ENCODE assay signal across 38 cellular contexts in genomic region chr3:117303446-117303845, GRCh38.
"Had no signal": no experiment of that assay in that cellular context is flagged by ENCODE, and none has a peak within 500 bp of the region (broad histone marks: within the 10 kb centered on the region; RNA-seq: fewer than 3 reads in every experiment).

No MANE protein-coding gene starts in this region.

- ATAC-seq: activated CD8-positive, alpha-beta T cell treated with anti-CD3 and anti-CD28 coated beads for 36 hours; activated naive CD8-positive, alpha-beta T cell treated with anti-CD3 and anti-CD28 coated beads, Interleukin-2, amount 50 U/mL, for 24 hours; activated T-cell treated with anti-CD3 and anti-CD28 coated beads, Interleukin-2, amount 50 U/mL, for 4 hours; activated T-helper 17 cell treated with anti-CD3 and anti-CD28 coated beads, Interleukin-2, amount 50 U/mL, for 72 hours; body of pancreas; left cardiac atrium; naive thymus-derived CD8-positive, alpha-beta T cell; sciatic nerve; stimulated activated memory B cell treated with anti-CD40 and anti-IgM and Interleukin-4, amounts not matched to agents 10 μg/mL and 1 μg/mL and 100 μg/mL, for 72 hours; upper lobe of right lung; WTC11 had no signal

- H3K36me3 Mint-ChIP-seq: activated naive CD4-positive, alpha-beta T cell treated with anti-CD3 and anti-CD28 coated beads, Interleukin-2, amount 50 U/mL, for 24 hours; mesothelial cell of epicardium; naive thymus-derived CD8-positive, alpha-beta T cell; stimulated activated memory B cell treated with anti-CD40 and anti-IgM and Interleukin-4, amounts not matched to agents 10 μg/mL and 1 μg/mL and 100 μg/mL, for 72 hours; WTC11 had no signal

- H3K4me3 ChIP-seq: body of pancreas, cardiac muscle cell, colonic mucosa, pancreas, prostate gland, skin epidermis, stomach, suprapubic skin, tibial artery, upper lobe of right lung had no signal

- H3K9me3 ChIP-seq: body of pancreas, colonic mucosa, pancreas, prostate gland, stomach, suprapubic skin, tibial artery, upper lobe of right lung had no signal

- H3K9me3 Mint-ChIP-seq: activated CD4-positive, alpha-beta T cell treated with anti-CD3 and anti-CD28 coated beads, Interleukin-2, amount 10 ng/mL, durations not matched to agents 7 days and 5 days; activated naive CD4-positive, alpha-beta T cell treated with anti-CD3 and anti-CD28 coated beads, Interleukin-2, amount 50 U/mL, for 24 hours; mesothelial cell of epicardium; neural crest cell; WTC11 had no signal

- DNase-seq: activated CD4-positive, alpha-beta T cell treated with anti-CD3 and anti-CD28 coated beads for 1 hour; activated CD4-positive, alpha-beta T cell treated with anti-CD3 and anti-CD28 coated beads, Interleukin-2, amount 10 ng/mL, durations not matched to agents 7 days and 5 days; activated CD8-positive, alpha-beta T cell treated with anti-CD3 and anti-CD28 coated beads for 36 hours; activated gamma-delta T cell treated with Interleukin-2 at 50 U/mL for 16 hours; activated naive CD8-positive, alpha-beta T cell treated with anti-CD3 and anti-CD28 coated beads, Interleukin-2, amount 50 U/mL, for 24 hours; activated T-cell treated with anti-CD3 and anti-CD28 coated beads, Interleukin-2, amount 50 U/mL, for 4 hours; amygdala; body of pancreas; cerebellar nuclear complex; colonic mucosa; effector CD8-positive, alpha-beta T cell; head of caudate nucleus; hippocampal formation; left cardiac atrium; naive thymus-derived CD8-positive, alpha-beta T cell; nucleus accumbens; pancreas; retina; stimulated activated CD4-positive, alpha-beta T cell treated with anti-CD3 and anti-CD28 coated beads, Interleukin-1b, Interleukin-23, amount 100 ng/mL, for 48 hours; stimulated activated CD4-positive, alpha-beta T cell treated with anti-CD3 and anti-CD28 coated beads, Interleukin-4, amount 100 ng/mL, for 4 hours; stimulated activated CD8-positive, alpha-beta memory T cell treated with anti-CD3 and anti-CD28 coated beads, Interleukin-4, amount 100 ng/mL, for 48 hours; stomach; T1000; tibial artery; upper lobe of right lung had no signal

- H3K27me3 ChIP-seq: body of pancreas, cardiac muscle cell, colonic mucosa, pancreas, stomach, suprapubic skin, tibial artery, upper lobe of right lung had no signal

- H3K4me3 Mint-ChIP-seq: activated CD4-positive, alpha-beta T cell treated with anti-CD3 and anti-CD28 coated beads, Interleukin-2, amount 10 ng/mL, durations not matched to agents 7 days and 5 days; activated CD8-positive, alpha-beta T cell treated with anti-CD3 and anti-CD28 coated beads for 36 hours; activated naive CD4-positive, alpha-beta T cell treated with anti-CD3 and anti-CD28 coated beads, Interleukin-2, amount 50 U/mL, for 24 hours; activated naive CD8-positive, alpha-beta T cell treated with anti-CD3 and anti-CD28 coated beads, Interleukin-2, amount 50 U/mL, for 24 hours; activated T-cell treated with anti-CD3 and anti-CD28 coated beads, Interleukin-2, amount 50 U/mL, for 4 hours; activated T-helper 17 cell treated with anti-CD3 and anti-CD28 coated beads, Interleukin-2, amount 50 U/mL, for 72 hours; mesothelial cell of epicardium; naive thymus-derived CD8-positive, alpha-beta T cell; neural crest cell; stimulated activated memory B cell treated with anti-CD40 and anti-IgM and Interleukin-4, amounts not matched to agents 10 μg/mL and 1 μg/mL and 100 μg/mL, for 72 hours; WTC11 had no signal

- H3K4me1 Mint-ChIP-seq: activated CD4-positive, alpha-beta T cell treated with anti-CD3 and anti-CD28 coated beads, Interleukin-2, amount 10 ng/mL, durations not matched to agents 7 days and 5 days; activated naive CD4-positive, alpha-beta T cell treated with anti-CD3 and anti-CD28 coated beads, Interleukin-2, amount 50 U/mL, for 24 hours; activated naive CD8-positive, alpha-beta T cell treated with anti-CD3 and anti-CD28 coated beads, Interleukin-2, amount 50 U/mL, for 24 hours; activated T-helper 17 cell treated with anti-CD3 and anti-CD28 coated beads, Interleukin-2, amount 50 U/mL, for 72 hours; neural crest cell; WTC11 had no signal

- H3K36me3 ChIP-seq: cardiac muscle cell, colonic mucosa, pancreas, prostate gland, stomach, suprapubic skin, tibial artery, upper lobe of right lung had no signal

- H3K27me3 Mint-ChIP-seq: activated CD4-positive, alpha-beta T cell treated with anti-CD3 and anti-CD28 coated beads, Interleukin-2, amount 10 ng/mL, durations not matched to agents 7 days and 5 days; activated CD8-positive, alpha-beta T cell treated with anti-CD3 and anti-CD28 coated beads for 36 hours; activated naive CD4-positive, alpha-beta T cell treated with anti-CD3 and anti-CD28 coated beads, Interleukin-2, amount 50 U/mL, for 24 hours; activated naive CD8-positive, alpha-beta T cell treated with anti-CD3 and anti-CD28 coated beads, Interleukin-2, amount 50 U/mL, for 24 hours; activated T-helper 17 cell treated with anti-CD3 and anti-CD28 coated beads, Interleukin-2, amount 50 U/mL, for 72 hours; naive thymus-derived CD8-positive, alpha-beta T cell; stimulated activated memory B cell treated with anti-CD40 and anti-IgM and Interleukin-4, amounts not matched to agents 10 μg/mL and 1 μg/mL and 100 μg/mL, for 72 hours had no signal

- H3K27ac Mint-ChIP-seq: activated CD4-positive, alpha-beta T cell treated with anti-CD3 and anti-CD28 coated beads, Interleukin-2, amount 10 ng/mL, durations not matched to agents 7 days and 5 days; activated CD8-positive, alpha-beta T cell treated with anti-CD3 and anti-CD28 coated beads for 36 hours; activated naive CD4-positive, alpha-beta T cell treated with anti-CD3 and anti-CD28 coated beads, Interleukin-2, amount 50 U/mL, for 24 hours; activated naive CD8-positive, alpha-beta T cell treated with anti-CD3 and anti-CD28 coated beads, Interleukin-2, amount 50 U/mL, for 24 hours; activated T-helper 17 cell treated with anti-CD3 and anti-CD28 coated beads, Interleukin-2, amount 50 U/mL, for 72 hours; mesothelial cell of epicardium; naive thymus-derived CD8-positive, alpha-beta T cell; stimulated activated memory B cell treated with anti-CD40 and anti-IgM and Interleukin-4, amounts not matched to agents 10 μg/mL and 1 μg/mL and 100 μg/mL, for 72 hours; WTC11 had no signal

- FAIRE-seq: endometrium, keratinocyte, pancreas had no signal

- H3K27ac ChIP-seq: body of pancreas, cardiac muscle cell, colonic mucosa, pancreas, prostate gland, skin epidermis, stomach, suprapubic skin, tibial artery, upper lobe of right lung had no signal

- H3K4me1 ChIP-seq: body of pancreas, colonic mucosa, pancreas, prostate gland, stomach, suprapubic skin, tibial artery, upper lobe of right lung had no signal
